22 cellular contexts compared by ENCODE assay signal in genomic region chr11:1446623-1447022, GRCh38. TPM values are rescaled to one million over a fixed set of nuclear protein-coding genes. Genes with fewer than 3 reads are reported as not detected.
DNase-seq lines count a peak whose midpoint lies in the region; FAIRE-seq lines count a peak whose summit lies in the region.
"Had no signal": no experiment of that assay in that cellular context is flagged by ENCODE, and none has a peak within 500 bp of the region (broad histone marks: within the 10 kb centered on the region; RNA-seq: fewer than 3 reads in every experiment).

No MANE protein-coding gene starts in this region.

- H3K4me1 Mint-ChIP-seq in activated T-cell treated with anti-CD3 and anti-CD28 coated beads, Interleukin-2, amount 50 U/mL, for 24 hours (ENCODE audit: low read depth) = no peaks in the 10 kb centered on the region
- H3K4me1 Mint-ChIP-seq: CD4-positive, alpha-beta memory T cell had no signal

- H3K4me1 ChIP-seq in HUES6 (ENCODE audit: control insufficient read depth, insufficient read depth, low read length) = no peaks in the 10 kb centered on the region; the same call in 1 of the 2 replicates
- peaks cover 7% of the 10 kb centered on the region for H3K4me1 ChIP-seq in ectodermal cell (ENCODE audit: control insufficient read depth, insufficient read depth, low read length)
- H3K4me1 ChIP-seq: BE2C, Caco-2 had no signal

- no peaks in the 10 kb centered on the region for H3K27me3 Mint-ChIP-seq in activated T-cell treated with anti-CD3 and anti-CD28 coated beads, Interleukin-2, amount 50 U/mL, for 24 hours

- peaks cover 3% of the 10 kb centered on the region; the same call in 1 of the 2 replicates for H3K36me3 ChIP-seq in HUES6 (ENCODE audit: control insufficient read depth, insufficient read depth, low read length)
- no peaks in the 10 kb centered on the region for H3K36me3 ChIP-seq in ectodermal cell (ENCODE audit: control insufficient read depth, insufficient read depth, low read length)
- H3K36me3 ChIP-seq: BE2C had no signal

- no peak overlapping the region for H3K4me3 ChIP-seq in HUES6 (ENCODE audit: low read depth, low read length)
- no peak overlapping the region for H3K4me3 ChIP-seq in ectodermal cell (ENCODE audit: insufficient read depth, low read depth, low read length)

- H3K9me3 ChIP-seq in HUES6 (ENCODE audit: control insufficient read depth, insufficient read depth, low read depth, low read length) (no peaks in the 10 kb centered on the region), ectodermal cell (ENCODE audit: control insufficient read depth, low read length) (no peaks in the 10 kb centered on the region)
- H3K9me3 ChIP-seq: BE2C, Caco-2 had no signal

- no peak overlapping the region for H3K9ac ChIP-seq in HUES6 (ENCODE audit: low read length)

- H3K27ac Mint-ChIP-seq in activated T-cell treated with anti-CD3 and anti-CD28 coated beads, Interleukin-2, amount 50 U/mL, for 24 hours = no peak overlapping the region
- H3K27ac Mint-ChIP-seq: CD4-positive, alpha-beta memory T cell had no signal

- FAIRE-seq in GM19239 (lab: Jason Lieb, UNC) = no peak
- FAIRE-seq: A204.1, GM12891, GM18507 had no signal

- H3K4me3 Mint-ChIP-seq in activated T-cell treated with anti-CD3 and anti-CD28 coated beads, Interleukin-2, amount 50 U/mL, for 24 hours = no peak overlapping the region
- H3K4me3 Mint-ChIP-seq: CD4-positive, alpha-beta memory T cell had no signal

- WGBS in ectodermal cell, 2 experiments = 92 to 95% methylated on average over 9 of the region's 9 CpGs

- DNase-seq in 8988T (peak; percentile 59), GM19239 (ENCODE audit: insufficient read length, low spot score) (no peak), NCI-H187 (lab: John Stamatoyannopoulos, UW) (no peak), DMS114 treated with DMSO at 0.1 percent for 48 hours (lab: John Stamatoyannopoulos, UW; ENCODE audit: unreplicated experiment) (no peak)
- no peak for DNase-seq in activated T-cell treated with anti-CD3 and anti-CD28 coated beads, Interleukin-2, amount 50 U/mL, for 24 hours
- DNase-seq: ACHN; AML-193; BE2C; C1 segment of cervical spinal cord; Caco-2; CD4-positive, alpha-beta memory T cell; DMS79; EL; GDM1; GOT3; H7; HCEC 1CT had no signal

- H3K27ac ChIP-seq in HUES6 (ENCODE audit: low read depth, low read length) = 0 out of 2 replicates have a peak overlapping the region, but pooled peaks have one; percentile 41
- peak overlapping the region; percentile 59 for H3K27ac ChIP-seq in ectodermal cell (ENCODE audit: insufficient read depth, low read depth, low read length, poor library complexity, severe bottlenecking)

- H3K9me3 Mint-ChIP-seq in activated T-cell treated with anti-CD3 and anti-CD28 coated beads, Interleukin-2, amount 50 U/mL, for 24 hours = no peaks in the 10 kb centered on the region
- H3K9me3 Mint-ChIP-seq: CD4-positive, alpha-beta memory T cell had no signal

- H3K27me3 ChIP-seq in HUES6 (ENCODE audit: control insufficient read depth, insufficient read depth, low read length) = no peaks in the 10 kb centered on the region
- H3K27me3 ChIP-seq in ectodermal cell (ENCODE audit: control insufficient read depth, insufficient read depth, low read length, poor library complexity, severe bottlenecking) = no peaks in the 10 kb centered on the region
- H3K27me3 ChIP-seq: BE2C had no signal

- no peaks in the 10 kb centered on the region for H3K36me3 Mint-ChIP-seq in activated T-cell treated with anti-CD3 and anti-CD28 coated beads, Interleukin-2, amount 50 U/mL, for 24 hours (ENCODE audit: low read depth)
- H3K36me3 Mint-ChIP-seq: CD4-positive, alpha-beta memory T cell had no signal

RNA-seq across cellular contexts. Expression of gene MOB2, which starts 40.0 kb away (rescaled TPM):
- 21.5 TPM for polyA plus RNA-seq in ectodermal cell (2013, experiment 1 of 4)
- polyA plus RNA-seq in ectodermal cell (2013, experiment 2 of 4) = 25.4 TPM
- polyA plus RNA-seq in ectodermal cell (2013, experiment 3 of 4) = 18.3 TPM
- polyA plus RNA-seq in ectodermal cell (2013, experiment 4 of 4) = 18.6 TPM

RNA-seq across cellular contexts. Expression of gene BRSK2, which starts 56.9 kb away (rescaled TPM):
- 24.6 TPM for polyA plus RNA-seq in ectodermal cell (2013, experiment 1 of 4)
- polyA plus RNA-seq in ectodermal cell (2013, experiment 2 of 4) = 22.6 TPM
- polyA plus RNA-seq in ectodermal cell (2013, experiment 3 of 4) = 15.6 TPM
- polyA plus RNA-seq in ectodermal cell (2013, experiment 4 of 4) = 17.0 TPM
